9 cellular contexts compared by ENCODE assay signal in genomic region chr22:43714104-43714503, GRCh38.
"Had no signal": no experiment of that assay in that cellular context is flagged by ENCODE, and none has a peak within 500 bp of the region (broad histone marks: within the 10 kb centered on the region; RNA-seq: fewer than 3 reads in every experiment).

No MANE protein-coding gene starts in this region.

- H3K36me3 ChIP-seq: WERI-Rb-1 had no signal

- ATAC-seq: activated CD4-positive, alpha-beta T cell treated with anti-CD3 and anti-CD28 coated beads for 36 hours; activated CD4-positive, CD25-positive, alpha-beta regulatory T cell treated with anti-CD3 and anti-CD28 coated beads, Interleukin-2, amount 50 U/mL, for 24 hours; activated CD8-positive, alpha-beta memory T cell treated with anti-CD3 and anti-CD28 coated beads, Interleukin-2, amount 10 ng/mL, durations not matched to agents 7 days and 5 days; activated CD8-positive, alpha-beta T cell treated with anti-CD3 and anti-CD28 coated beads for 36 hours; activated CD8-positive, alpha-beta T cell treated with anti-CD3 and anti-CD28 coated beads, Interleukin-2, amount 10 ng/mL, durations not matched to agents 7 days and 5 days; T-helper 17 cell; WTC11 had no signal

- H3K27ac ChIP-seq: VCaP, WERI-Rb-1 had no signal
